Comparison of ENCODE assay signal across 1 cellular context in the genomic region with DNA sequence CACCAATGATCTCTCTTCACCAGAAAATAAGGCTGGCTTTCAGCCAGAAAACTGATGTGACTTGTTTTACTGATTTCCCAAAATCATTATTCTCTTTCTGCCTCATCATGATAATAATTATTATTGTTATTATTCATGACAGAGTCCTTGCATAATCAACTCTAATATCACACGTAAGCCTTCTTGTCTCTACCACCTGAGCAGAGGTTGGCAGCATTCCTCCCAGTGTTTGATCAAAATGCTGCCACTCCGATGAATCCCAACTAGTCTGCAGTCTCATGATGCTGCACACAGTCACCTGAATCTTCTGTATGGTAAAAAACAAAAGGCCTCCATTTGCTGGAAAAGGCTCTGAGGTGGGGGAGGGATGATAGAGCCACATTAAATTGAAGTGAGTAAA.
TF ChIP-seq lines count a peak whose summit lies in the region.

No MANE protein-coding gene starts in this region.

TF ChIP-seq in HepG2, 621 proteins besides CTCF, POLR2A, EP300 and RAD21:
- no peak for TF ChIP-seq ERF (CRISPR knock-in tag; IDR thresholded peaks at IDR 0.05)
- TF ChIP-seq, protein P1, sequence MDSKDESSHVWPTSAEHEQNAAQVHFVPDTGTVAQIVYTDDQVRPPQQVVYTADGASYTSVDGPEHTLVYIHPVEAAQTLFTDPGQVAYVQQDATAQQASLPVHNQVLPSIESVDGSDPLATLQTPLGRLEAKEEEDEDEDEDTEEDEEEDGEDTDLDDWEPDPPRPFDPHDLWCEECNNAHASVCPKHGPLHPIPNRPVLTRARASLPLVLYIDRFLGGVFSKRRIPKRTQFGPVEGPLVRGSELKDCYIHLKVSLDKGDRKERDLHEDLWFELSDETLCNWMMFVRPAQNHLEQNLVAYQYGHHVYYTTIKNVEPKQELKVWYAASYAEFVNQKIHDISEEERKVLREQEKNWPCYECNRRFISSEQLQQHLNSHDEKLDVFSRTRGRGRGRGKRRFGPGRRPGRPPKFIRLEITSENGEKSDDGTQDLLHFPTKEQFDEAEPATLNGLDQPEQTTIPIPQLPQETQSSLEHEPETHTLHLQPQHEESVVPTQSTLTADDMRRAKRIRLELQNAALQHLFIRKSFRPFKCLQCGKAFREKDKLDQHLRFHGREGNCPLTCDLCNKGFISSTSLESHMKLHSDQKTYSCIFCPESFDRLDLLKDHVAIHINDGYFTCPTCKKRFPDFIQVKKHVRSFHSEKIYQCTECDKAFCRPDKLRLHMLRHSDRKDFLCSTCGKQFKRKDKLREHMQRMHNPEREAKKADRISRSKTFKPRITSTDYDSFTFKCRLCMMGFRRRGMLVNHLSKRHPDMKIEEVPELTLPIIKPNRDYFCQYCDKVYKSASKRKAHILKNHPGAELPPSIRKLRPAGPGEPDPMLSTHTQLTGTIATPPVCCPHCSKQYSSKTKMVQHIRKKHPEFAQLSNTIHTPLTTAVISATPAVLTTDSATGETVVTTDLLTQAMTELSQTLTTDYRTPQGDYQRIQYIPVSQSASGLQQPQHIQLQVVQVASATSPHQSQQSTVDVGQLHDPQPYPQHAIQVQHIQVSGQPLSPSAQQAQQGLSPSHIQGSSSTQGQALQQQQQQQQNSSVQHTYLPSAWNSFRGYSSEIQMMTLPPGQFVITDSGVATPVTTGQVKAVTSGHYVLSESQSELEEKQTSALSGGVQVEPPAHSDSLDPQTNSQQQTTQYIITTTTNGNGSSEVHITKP (CRISPR knock-in tag; IDR thresholded peaks at IDR 0.05; ENCODE audit: low read depth), result no peak
- TF ChIP-seq RXRA (CRISPR knock-in tag; IDR thresholded peaks at IDR 0.05), result no peak
- no peak for TF ChIP-seq ARNT2 (CRISPR knock-in tag; IDR thresholded peaks at IDR 0.05; ENCODE audit: low read depth)
- TF ChIP-seq ZNF17 (CRISPR knock-in tag; IDR thresholded peaks at IDR 0.05), result no peak
- TF ChIP-seq POLR2AphosphoS5 (IDR thresholded peaks at IDR 0.05; ENCODE audit: low read depth, low read length), result no peak
- TF ChIP-seq ZNF816 (CRISPR knock-in tag; IDR thresholded peaks at IDR 0.05; ENCODE audit: borderline replicate concordance), result no peak
- TF ChIP-seq ZFAT (CRISPR knock-in tag; conservative IDR thresholded peaks at IDR 0.05), result no peak
- TF ChIP-seq XRCC5 (optimal IDR thresholded peaks at IDR 0.05; ENCODE audit: low read length), result no peak
